Comparison of ENCODE assay signal across 11 cellular contexts in the genomic region with DNA sequence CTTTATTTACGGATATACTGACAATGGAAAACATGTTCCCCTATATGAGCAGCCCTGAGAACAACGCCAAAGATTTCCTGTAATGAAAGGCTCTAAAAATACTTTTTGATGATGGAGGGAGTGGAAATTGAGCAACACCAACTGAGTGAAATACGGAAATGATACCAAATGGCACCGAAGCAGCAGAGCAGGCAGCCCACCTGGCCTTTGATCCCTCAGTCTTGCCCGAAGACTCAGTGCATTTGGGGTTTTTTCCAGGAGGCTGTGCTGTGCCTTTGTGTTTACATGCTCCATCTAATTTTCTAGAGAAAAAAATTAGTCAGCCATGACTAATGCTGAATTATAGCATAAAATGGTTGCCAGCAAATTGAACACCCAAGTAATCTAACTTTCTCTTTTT.
DNase-seq lines count a peak whose midpoint lies in the region; ATAC-seq and TF ChIP-seq lines count a peak whose summit lies in the region.
"Had no signal": no experiment of that assay in that cellular context is flagged by ENCODE, and none has a peak within 500 bp of the region (broad histone marks: within the 10 kb centered on the region; RNA-seq: fewer than 3 reads in every experiment).

No MANE protein-coding gene starts in this region.

- H3K4me1 Mint-ChIP-seq in stimulated activated naive CD8-positive, alpha-beta T cell treated with anti-CD3 and anti-CD28 coated beads, Interleukin-15, amount 100 ng/mL, for 72 hours: peaks cover 18% of the 10 kb centered on the region

- no peak for TF ChIP-seq CTCF in BE2C (IDR thresholded peaks at IDR 0.05; ENCODE audit: low read depth, low read length)

- H3K4me3 Mint-ChIP-seq in stimulated activated naive CD8-positive, alpha-beta T cell treated with anti-CD3 and anti-CD28 coated beads, Interleukin-15, amount 100 ng/mL, for 72 hours: no peak overlapping the region
- H3K4me3 Mint-ChIP-seq: T-helper 1 cell treated with Interleukin-12 subunit alpha and Interleukin-12 subunit beta and Interleukin-4 antibody, amounts not matched to agents 30 μg/mL and 1 μg/mL, for 36 hours; type B pancreatic cell had no signal

- H3K4me3 ChIP-seq in BE2C (ENCODE audit: low read depth, low read length): no peak overlapping the region

- no peaks in the 10 kb centered on the region for H3K4me1 ChIP-seq in BE2C

- DNase-seq in stimulated activated naive CD8-positive, alpha-beta T cell treated with anti-CD3 and anti-CD28 coated beads, Interleukin-15, Interleukin-2, amounts not matched to agents 100 U/mL and 50 U/mL, for 24 hours: peak; percentile 43
- DNase-seq in stimulated activated naive CD8-positive, alpha-beta T cell treated with anti-CD3 and anti-CD28 coated beads, Interleukin-15, amount 100 ng/mL, for 72 hours: no peak
- peak; percentile 57 to 70 for DNase-seq in activated CD4-positive, alpha-beta T cell treated with anti-CD3 and anti-CD28 coated beads, Interleukin-2, amount 50 U/mL, for 48 hours
- DNase-seq in medulla oblongata (ENCODE audit: extremely low spot score) (peak; percentile 61), BE2C (no peak), RPMI8226 (no peak), C1 segment of cervical spinal cord (lab: John Stamatoyannopoulos, UW) (no peak), DMS114 treated with DMSO at 0.1 percent for 48 hours (lab: John Stamatoyannopoulos, UW; ENCODE audit: unreplicated experiment) (no peak)
- DNase-seq: NCI-H146 had no signal

- H3K27me3 Mint-ChIP-seq in stimulated activated naive CD8-positive, alpha-beta T cell treated with anti-CD3 and anti-CD28 coated beads, Interleukin-15, amount 100 ng/mL, for 72 hours: peaks cover 48% of the 10 kb centered on the region

- no peaks in the 10 kb centered on the region for H3K27me3 ChIP-seq in BE2C

- ATAC-seq in stimulated activated naive CD8-positive, alpha-beta T cell treated with anti-CD3 and anti-CD28 coated beads, Interleukin-15, Interleukin-2, amounts not matched to agents 100 U/mL and 50 U/mL, for 24 hours: peak; percentile 77
- no peak for ATAC-seq in stimulated activated naive CD8-positive, alpha-beta T cell treated with anti-CD3 and anti-CD28 coated beads, Interleukin-15, amount 100 ng/mL, for 72 hours

- no peak overlapping the region for H3K27ac Mint-ChIP-seq in stimulated activated naive CD8-positive, alpha-beta T cell treated with anti-CD3 and anti-CD28 coated beads, Interleukin-15, amount 100 ng/mL, for 72 hours
- H3K27ac Mint-ChIP-seq: T-helper 1 cell treated with Interleukin-12 subunit alpha and Interleukin-12 subunit beta and Interleukin-4 antibody, amounts not matched to agents 30 μg/mL and 1 μg/mL, for 36 hours; type B pancreatic cell had no signal

- no peaks in the 10 kb centered on the region for H3K9me3 ChIP-seq in BE2C

- peaks cover 5 to 6% of the 10 kb centered on the region in 2 donors for H3K9me3 Mint-ChIP-seq in stimulated activated naive CD8-positive, alpha-beta T cell treated with anti-CD3 and anti-CD28 coated beads, Interleukin-15, amount 100 ng/mL, for 72 hours

- H3K36me3 ChIP-seq in BE2C: no peaks in the 10 kb centered on the region

Comparison
In these comparisons a context has a peak if more than half of its experiments do, and no peak if none do; other contexts are left out.
1. DNase-seq: peak in stimulated activated naive CD8-positive, alpha-beta T cell treated with anti-CD3 and anti-CD28 coated beads, Interleukin-15, Interleukin-2, amounts not matched to agents 100 U/mL and 50 U/mL, for 24 hours (single experiment), activated CD4-positive, alpha-beta T cell treated with anti-CD3 and anti-CD28 coated beads, Interleukin-2, amount 50 U/mL, for 48 hours (2 of 2) and medulla oblongata (single experiment); none in stimulated activated naive CD8-positive, alpha-beta T cell treated with anti-CD3 and anti-CD28 coated beads, Interleukin-15, amount 100 ng/mL, for 72 hours (0 of 2), BE2C (single experiment), RPMI8226 (single experiment), C1 segment of cervical spinal cord (0 of 14) and DMS114 treated with DMSO at 0.1 percent for 48 hours (single experiment).